In genomic region chr6:69105288-69105687, GRCh38 we compare ENCODE assay signal across 1 cellular context.
TF ChIP-seq lines count a peak whose summit lies in the region.

No MANE protein-coding gene starts in this region.

TF ChIP-seq in IMR-90, 13 proteins besides CTCF, POLR2A, EP300 and RAD21:
- no peak for TF ChIP-seq RFX5 (IDR thresholded peaks at IDR 0.05; ENCODE audit: low read depth, low read length)
- TF ChIP-seq, protein P1, sequence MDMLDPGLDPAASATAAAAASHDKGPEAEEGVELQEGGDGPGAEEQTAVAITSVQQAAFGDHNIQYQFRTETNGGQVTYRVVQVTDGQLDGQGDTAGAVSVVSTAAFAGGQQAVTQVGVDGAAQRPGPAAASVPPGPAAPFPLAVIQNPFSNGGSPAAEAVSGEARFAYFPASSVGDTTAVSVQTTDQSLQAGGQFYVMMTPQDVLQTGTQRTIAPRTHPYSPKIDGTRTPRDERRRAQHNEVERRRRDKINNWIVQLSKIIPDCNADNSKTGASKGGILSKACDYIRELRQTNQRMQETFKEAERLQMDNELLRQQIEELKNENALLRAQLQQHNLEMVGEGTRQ (IDR thresholded peaks at IDR 0.05; ENCODE audit: low read depth, low read length), result no peak
- TF ChIP-seq MXI1 (IDR thresholded peaks at IDR 0.05; ENCODE audit: borderline replicate concordance, low read depth, low read length), result no peak
- TF ChIP-seq CEBPB (IDR thresholded peaks at IDR 0.05; ENCODE audit: low read depth, low read length), result no peak
- TF ChIP-seq SMC3 (IDR thresholded peaks at IDR 0.05; ENCODE audit: low read depth, low read length), result no peak
- no peak for TF ChIP-seq RCOR1 (IDR thresholded peaks at IDR 0.05; ENCODE audit: insufficient replicate concordance, low read length)
- TF ChIP-seq BHLHE40 (IDR thresholded peaks at IDR 0.05; ENCODE audit: low read depth, low read length), result no peak
- TF ChIP-seq, protein P2, sequence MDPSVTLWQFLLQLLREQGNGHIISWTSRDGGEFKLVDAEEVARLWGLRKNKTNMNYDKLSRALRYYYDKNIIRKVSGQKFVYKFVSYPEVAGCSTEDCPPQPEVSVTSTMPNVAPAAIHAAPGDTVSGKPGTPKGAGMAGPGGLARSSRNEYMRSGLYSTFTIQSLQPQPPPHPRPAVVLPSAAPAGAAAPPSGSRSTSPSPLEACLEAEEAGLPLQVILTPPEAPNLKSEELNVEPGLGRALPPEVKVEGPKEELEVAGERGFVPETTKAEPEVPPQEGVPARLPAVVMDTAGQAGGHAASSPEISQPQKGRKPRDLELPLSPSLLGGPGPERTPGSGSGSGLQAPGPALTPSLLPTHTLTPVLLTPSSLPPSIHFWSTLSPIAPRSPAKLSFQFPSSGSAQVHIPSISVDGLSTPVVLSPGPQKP (IDR thresholded peaks at IDR 0.05; ENCODE audit: borderline replicate concordance, low read depth, low read length), result no peak
- no peak for TF ChIP-seq MAFK (IDR thresholded peaks at IDR 0.05; ENCODE audit: low read depth, low read length)
- no peak for TF ChIP-seq MAZ (IDR thresholded peaks at IDR 0.05; ENCODE audit: borderline replicate concordance, low read depth, low read length)
- no peak for TF ChIP-seq CHD1 (IDR thresholded peaks at IDR 0.05; ENCODE audit: low read depth, low read length)
- no peak for TF ChIP-seq FOS (IDR thresholded peaks at IDR 0.05; ENCODE audit: low read depth, low read length)
- no peak for TF ChIP-seq NFE2L2 (IDR thresholded peaks at IDR 0.05; ENCODE audit: low read depth, low read length)
